ENCODE assay signal across 15 cellular contexts in genomic region chr7:29017666-29018065, GRCh38. TPM values are rescaled to one million over a fixed set of nuclear protein-coding genes. Genes with fewer than 3 reads are reported as not detected.
DNase-seq lines count a peak whose midpoint lies in the region; ATAC-seq and TF ChIP-seq lines count a peak whose summit lies in the region.
"Had no signal": no experiment of that assay in that cellular context is flagged by ENCODE, and none has a peak within 500 bp of the region (broad histone marks: within the 10 kb centered on the region; RNA-seq: fewer than 3 reads in every experiment).

No MANE protein-coding gene starts in this region.

- no peaks in the 10 kb centered on the region for H3K36me3 ChIP-seq in GM23248 (ENCODE audit: low read depth)
- no peaks in the 10 kb centered on the region for H3K36me3 ChIP-seq in naive thymus-derived CD4-positive, alpha-beta T cell (ENCODE audit: control insufficient read depth in 2 of 3, insufficient read depth in 3 of 3, low read length in 3 of 3)

- no peaks in the 10 kb centered on the region for H3K27me3 ChIP-seq in GM23248 (replicated peaks; ENCODE audit: insufficient read depth)
- no peaks in the 10 kb centered on the region for H3K27me3 ChIP-seq in naive thymus-derived CD4-positive, alpha-beta T cell (ENCODE audit: control insufficient read depth in 2 of 2, insufficient read depth in 2 of 2, low read length in 2 of 2)
- H3K27me3 ChIP-seq: hepatocyte had no signal

- no peak overlapping the region for H3K27ac ChIP-seq in GM23248
- H3K27ac ChIP-seq in naive thymus-derived CD4-positive, alpha-beta T cell (ENCODE audit: low read depth, low read length), result no peak overlapping the region
- H3K27ac ChIP-seq: hepatocyte had no signal

- no peaks in the 10 kb centered on the region for H3K9me2 ChIP-seq in GM23248 (ENCODE audit: insufficient read depth)

- no peaks in the 10 kb centered on the region for H3K4me1 Mint-ChIP-seq in naive thymus-derived CD4-positive, alpha-beta T cell
- H3K4me1 Mint-ChIP-seq: activated naive CD4-positive, alpha-beta T cell treated with anti-CD3 and anti-CD28 coated beads, Interleukin-2, amount 50 U/mL, for 24 hours had no signal

- no peak overlapping the region for H3K27ac Mint-ChIP-seq in naive thymus-derived CD4-positive, alpha-beta T cell
- H3K27ac Mint-ChIP-seq: activated naive CD4-positive, alpha-beta T cell treated with anti-CD3 and anti-CD28 coated beads, Interleukin-2, amount 50 U/mL, for 24 hours had no signal

- H2AFZ ChIP-seq in GM23248, result no peak overlapping the region
- H2AFZ ChIP-seq: hepatocyte had no signal

- no peaks in the 10 kb centered on the region for H3K9me3 ChIP-seq in GM23248 (ENCODE audit: low read depth)
- peaks cover 0 to 5% (median 0%) of the 10 kb centered on the region in 3 experiments for H3K9me3 ChIP-seq in naive thymus-derived CD4-positive, alpha-beta T cell (ENCODE audit: control insufficient read depth in 2 of 3, low read length in 3 of 3)

- H3K4me3 ChIP-seq in GM23248 (no peak overlapping the region), fibroblast of mammary gland (ENCODE audit: control insufficient read depth, low read depth, low read length) (no peak overlapping the region)
- no peak overlapping the region for H3K4me3 ChIP-seq in naive thymus-derived CD4-positive, alpha-beta T cell (ENCODE audit: low read length)
- H3K4me3 ChIP-seq: hepatocyte had no signal

- no peaks in the 10 kb centered on the region for H3K79me2 ChIP-seq in GM23248 (ENCODE audit: insufficient read depth)
- H3K79me2 ChIP-seq: hepatocyte had no signal

- no peaks in the 10 kb centered on the region for H3K36me3 Mint-ChIP-seq in naive thymus-derived CD4-positive, alpha-beta T cell
- H3K36me3 Mint-ChIP-seq: activated naive CD4-positive, alpha-beta T cell treated with anti-CD3 and anti-CD28 coated beads, Interleukin-2, amount 50 U/mL, for 24 hours had no signal

- no peak overlapping the region for H3K4me2 ChIP-seq in GM23248 (ENCODE audit: unreplicated experiment)
- H3K4me2 ChIP-seq: hepatocyte had no signal

- POLR2A ChIA-PET in naive thymus-derived CD4-positive, alpha-beta T cell (lab: Charles Lee), result no interaction called here

- no peaks in the 10 kb centered on the region for H3F3A ChIP-seq in GM23248 (ENCODE audit: insufficient read depth)

- H3K4me3 Mint-ChIP-seq in naive thymus-derived CD4-positive, alpha-beta T cell, result no peak overlapping the region
- H3K4me3 Mint-ChIP-seq: activated naive CD4-positive, alpha-beta T cell treated with anti-CD3 and anti-CD28 coated beads, Interleukin-2, amount 50 U/mL, for 24 hours; neural crest cell had no signal

- no peaks in the 10 kb centered on the region for H3K4me1 ChIP-seq in GM23248 (ENCODE audit: insufficient read depth)
- H3K4me1 ChIP-seq in naive thymus-derived CD4-positive, alpha-beta T cell (ENCODE audit: control insufficient read depth in 2 of 2, insufficient read depth in 2 of 2, low read length in 2 of 2), result no peaks in the 10 kb centered on the region

- peaks cover 0 to 14% (median 0%) of the 10 kb centered on the region in 5 donors for H3K27me3 Mint-ChIP-seq in naive thymus-derived CD4-positive, alpha-beta T cell
- H3K27me3 Mint-ChIP-seq: activated naive CD4-positive, alpha-beta T cell treated with anti-CD3 and anti-CD28 coated beads, Interleukin-2, amount 50 U/mL, for 24 hours had no signal

- no peaks in the 10 kb centered on the region for H4K20me1 ChIP-seq in GM23248 (ENCODE audit: insufficient read depth)

- in situ Hi-C loops in GM23248 (cut with MboI), result no loop called here

- DNase-seq in COR-L47 (lab: John Stamatoyannopoulos, UW) (peak; percentile 53), GM23248 (peak; percentile 12), NCI-H2171 treated with DMSO at 0.1 percent for 48 hours (lab: John Stamatoyannopoulos, UW) (peak; percentile 75), fibroblast of mammary gland (ENCODE audit: low read depth) (peak; percentile 21), COLO829 (ENCODE audit: low spot score) (no peak), inferior parietal cortex (ENCODE audit: extremely low spot score) (no peak)
- DNase-seq in effector CD4-positive, alpha-beta T cell, result no peak
- DNase-seq in naive thymus-derived CD4-positive, alpha-beta T cell, result no peak
- DNase-seq: activated CD4-positive, CD25-positive, alpha-beta regulatory T cell treated with anti-CD3 and anti-CD28 coated beads, Interleukin-2, amount 50 U/mL, for 72 hours; C1 segment of cervical spinal cord; NCI-H1694 treated with DMSO at 0.1 percent for 48 hours; stimulated activated naive CD4-positive, alpha-beta T cell treated with Interleukin-2 at 50 U/mL for 16 hours had no signal

- no peak overlapping the region for H3K9ac ChIP-seq in GM23248

- H3K9me3 Mint-ChIP-seq in naive thymus-derived CD4-positive, alpha-beta T cell, result peaks cover 0 to 11% (median 6%) of the 10 kb centered on the region in 11 donors
- H3K9me3 Mint-ChIP-seq: activated naive CD4-positive, alpha-beta T cell treated with anti-CD3 and anti-CD28 coated beads, Interleukin-2, amount 50 U/mL, for 24 hours; neural crest cell had no signal

- intact Hi-C loops in naive thymus-derived CD4-positive, alpha-beta T cell (cut with micrococcal nuclease), result no loop called here

- 83 to 87% methylated on average over 2 of the region's 2 CpGs for WGBS in GM23248 (ENCODE audit: low coverage in 1 of 2, low lambda C conversion rate in 2 of 2, missing lambda C conversion rate in 2 of 2), 2 experiments

- TF ChIP-seq CTCF in fibroblast of mammary gland (conservative IDR thresholded peaks at IDR 0.05; ENCODE audit: control insufficient read depth, insufficient read depth, low read depth, low read length), result no peak

- ATAC-seq in naive thymus-derived CD4-positive, alpha-beta T cell, result no peak

- CTCF ChIA-PET in naive thymus-derived CD4-positive, alpha-beta T cell (lab: Charles Lee), result no interaction called here

RNA-seq across cellular contexts. Expression of gene TRIL, which starts 59.5 kb away (rescaled TPM):
- 0.32 and 0.38 TPM in 2 replicates for total RNA-seq in GM23248 (2014; rRNA removed; shearing (Covaris generic))
- polyA plus RNA-seq in GM23248 (2016; fragmentation: Nextera tagmentation; extraction: Ambion mirVana), result 0.08 TPM in 2 replicates
- total RNA-seq in naive thymus-derived CD4-positive, alpha-beta T cell, result under 1 TPM in 1 of 5 experiments, not detected in 4; 0.07 TPM
- polyA plus RNA-seq in naive thymus-derived CD4-positive, alpha-beta T cell, result not detected

Comparison
In these comparisons a context has a peak if more than half of its experiments do, and no peak if none do; other contexts are left out.
1. DNase-seq: peak in COR-L47 (single experiment), GM23248 (single experiment), NCI-H2171 treated with DMSO at 0.1 percent for 48 hours (single experiment) and fibroblast of mammary gland (single experiment); none in COLO829 (single experiment), effector CD4-positive, alpha-beta T cell (single experiment), inferior parietal cortex (single experiment) and naive thymus-derived CD4-positive, alpha-beta T cell (0 of 9).